ENCODE assay signal across 18 cellular contexts in genomic region chr1:205677152-205677551, GRCh38. TPM values are rescaled to one million over a fixed set of nuclear protein-coding genes. Genes with fewer than 3 reads are reported as not detected.
DNase-seq lines count a peak whose midpoint lies in the region; ATAC-seq, FAIRE-seq and TF ChIP-seq lines count a peak whose summit lies in the region.
"Had no signal": no experiment of that assay in that cellular context is flagged by ENCODE, and none has a peak within 500 bp of the region (broad histone marks: within the 10 kb centered on the region; RNA-seq: fewer than 3 reads in every experiment).

No MANE protein-coding gene starts in this region.

- H3K56ac ChIP-seq in H9 (ENCODE audit: insufficient read length, low read depth, low read length): no peak overlapping the region

- H3K36me3 ChIP-seq in SU-DHL-6 (ENCODE audit: low read length) (no peaks in the 10 kb centered on the region), small intestine (ENCODE audit: control insufficient read depth in 2 of 2, insufficient read depth in 2 of 2, low read length in 2 of 2) (no peaks in the 10 kb centered on the region), MG63 (no peaks in the 10 kb centered on the region)

- no peak overlapping the region for H2BK5ac ChIP-seq in H9 (ENCODE audit: insufficient read length, low read length)

- no peak overlapping the region for H3K27ac ChIP-seq in H9 (ENCODE audit: insufficient read length, low read depth, low read length)
- H3K27ac ChIP-seq in SU-DHL-6 (ENCODE audit: low read depth, low read length): peak overlapping the region; percentile 27; the same call in 1 of the 2 replicates
- peak overlapping the region; percentile 6 to 73 for H3K27ac ChIP-seq in small intestine (ENCODE audit: low read depth in 1 of 2, low read length in 1 of 2)
- H3K27ac ChIP-seq: RWPE1 had no signal

- peaks cover 8% of the 10 kb centered on the region for H3K23me2 ChIP-seq in H9 (ENCODE audit: insufficient read length, low read depth, low read length, poor library complexity, severe bottlenecking)

- no peak overlapping the region for H4K8ac ChIP-seq in H9 (replicated peaks; ENCODE audit: insufficient read length, low read depth, low read length)

- no peaks in the 10 kb centered on the region for H3K9me2 ChIP-seq in SU-DHL-6 (replicated peaks; ENCODE audit: insufficient read depth, low read length)

- no peak overlapping the region for H2BK12ac ChIP-seq in H9 (ENCODE audit: insufficient read length, low read depth, low read length)

- peaks cover 11% of the 10 kb centered on the region; the same call in 1 of the 2 replicates for H3K4me1 ChIP-seq in H9 (ENCODE audit: insufficient read depth, low read length)
- peaks cover 0 to 2% of the 10 kb centered on the region in 2 donors for H3K4me1 ChIP-seq in small intestine (ENCODE audit: control insufficient read depth in 2 of 2, insufficient read depth in 1 of 2, low read depth in 1 of 2, low read length in 1 of 2)

- no peak overlapping the region for H2BK20ac ChIP-seq in H9 (ENCODE audit: low read depth, low read length, poor library complexity, severe bottlenecking)

- H2BK120ac ChIP-seq in H9 (ENCODE audit: low read depth, low read length, poor library complexity, severe bottlenecking): no peak overlapping the region

- no peaks in the 10 kb centered on the region for H3K79me1 ChIP-seq in H9 (ENCODE audit: insufficient read depth, low read depth, low read length, poor library complexity, severe bottlenecking)

- H3K79me2 ChIP-seq in H9 (ENCODE audit: insufficient read depth, low read length) (no peaks in the 10 kb centered on the region; the same call in 1 of the 2 replicates), SU-DHL-6 (ENCODE audit: insufficient read depth, low read length) (peaks cover 33% of the 10 kb centered on the region)

- no CpG with 5 or more reads among the region's 5 CpGs for WGBS in H9 (ENCODE audit: extremely low coverage, insufficient read length, low lambda C conversion rate)
- WGBS in small intestine, 3 donors: 10 to 45% (median 31%) methylated on average over 5 of the region's 5 CpGs

- H3K36me3 Mint-ChIP-seq in H9 (ENCODE audit: insufficient read depth in 1 of 3, low read depth in 3 of 3) (no peaks in the 10 kb centered on the region; a peak in 3 of 7 replicates), immature natural killer cell (no peaks in the 10 kb centered on the region)
- H3K36me3 Mint-ChIP-seq: naive thymus-derived CD8-positive, alpha-beta T cell had no signal

- no peak overlapping the region for H3T11ph ChIP-seq in H9 (ENCODE audit: low read length)

- H3K9me3 ChIP-seq in H9 (ENCODE audit: control insufficient read depth, low read depth, low read length): no peaks in the 10 kb centered on the region
- H3K9me3 ChIP-seq in SU-DHL-6 (ENCODE audit: insufficient read depth, low read length): no peaks in the 10 kb centered on the region
- no peaks in the 10 kb centered on the region for H3K9me3 ChIP-seq in small intestine (ENCODE audit: control insufficient read depth, low read depth)
- no peaks in the 10 kb centered on the region for H3K9me3 ChIP-seq in MG63

- no peak overlapping the region for H3K18ac ChIP-seq in H9 (ENCODE audit: insufficient read length, low read depth, low read length)

- no peak for TF ChIP-seq CTCF in H9 (conservative IDR thresholded peaks at IDR 0.05)
- TF ChIP-seq CTCF in SU-DHL-6 (IDR thresholded peaks at IDR 0.05; ENCODE audit: insufficient read depth, low read length, poor library complexity, severe bottlenecking): no peak

- no peak overlapping the region for H3K23ac ChIP-seq in H9 (ENCODE audit: insufficient read length, low read depth, low read length)

- no peak for ATAC-seq in HG02642 (IDR thresholded peaks at IDR 0.05; ENCODE audit: poor library complexity, unreplicated experiment)
- ATAC-seq: naive thymus-derived CD8-positive, alpha-beta T cell had no signal

- H3K14ac ChIP-seq in H9 (ENCODE audit: insufficient read depth, low read length): no peak overlapping the region

- no peak for DNase-seq in H9
- DNase-seq in immature natural killer cell: peak in 1 of 3 donors; percentile 10
- DNase-seq in small intestine: peak; percentile 60
- no peak for DNase-seq in glomerular visceral epithelial cell (ENCODE audit: extremely low spot score)
- no peak for DNase-seq in GOT3 (lab: John Stamatoyannopoulos, UW)
- no peak for DNase-seq in MG63
- DNase-seq: activated B cell treated with CpG ODN at 0.5 μM for 24 hours; activated effector memory CD4-positive, alpha-beta T cell treated with anti-CD3 and anti-CD28 coated beads, Interleukin-2, amount 50 U/mL, for 16 hours; Calu3; cerebellar nuclear complex; foreskin fibroblast; GDM1; MM.1S; naive thymus-derived CD8-positive, alpha-beta T cell; NCI-H774 had no signal

- H3K4me3 Mint-ChIP-seq in H9: peak overlapping the region in 1 of 2 experiments; percentile 26; a peak in 2 of 5 replicates
- H3K4me3 Mint-ChIP-seq in immature natural killer cell: peak overlapping the region in 3 of 5 donors; percentile 7 to 51 (median 18)
- H3K4me3 Mint-ChIP-seq: activated B cell treated with CpG ODN at 0.5 μM for 24 hours; naive thymus-derived CD8-positive, alpha-beta T cell had no signal

- no peak overlapping the region for H4K5ac ChIP-seq in H9 (ENCODE audit: insufficient read length, low read depth, low read length)

- H3K4me2 ChIP-seq in H9 (ENCODE audit: insufficient read depth, insufficient read length, low read length): no peak overlapping the region
- peak overlapping the region; percentile 18 for H3K4me2 ChIP-seq in SU-DHL-6 (ENCODE audit: low read depth, low read length, poor library complexity, severe bottlenecking)

- H3K27ac Mint-ChIP-seq in H9 (peak overlapping the region in 2 of 3 experiments; percentile 60 to 82; a peak in 2 of 7 replicates), immature natural killer cell (no peak overlapping the region)
- H3K27ac Mint-ChIP-seq: activated B cell treated with CpG ODN at 0.5 μM for 24 hours; naive thymus-derived CD8-positive, alpha-beta T cell had no signal

- no peaks in the 10 kb centered on the region; a peak in 1 of 5 replicates for H3K9me3 Mint-ChIP-seq in H9
- no peaks in the 10 kb centered on the region for H3K9me3 Mint-ChIP-seq in immature natural killer cell
- H3K9me3 Mint-ChIP-seq: activated B cell treated with CpG ODN at 0.5 μM for 24 hours; naive thymus-derived CD8-positive, alpha-beta T cell had no signal

- H3K27me3 ChIP-seq in H9 (ENCODE audit: insufficient read depth, low read length) (no peaks in the 10 kb centered on the region), SU-DHL-6 (ENCODE audit: low read length) (no peaks in the 10 kb centered on the region), small intestine (ENCODE audit: control insufficient read depth in 2 of 2, insufficient read depth in 2 of 2, low read length in 2 of 2) (no peaks in the 10 kb centered on the region), MG63 (peaks cover 4% of the 10 kb centered on the region; the same call in 1 of the 2 replicates)

- no peak overlapping the region for H2AFZ ChIP-seq in H9 (ENCODE audit: low read length)
- no peak overlapping the region for H2AFZ ChIP-seq in SU-DHL-6 (ENCODE audit: low read depth, low read length, severe bottlenecking)

- H3K4me3 ChIP-seq in SU-DHL-6 (ENCODE audit: insufficient read depth, low read length, poor library complexity, severe bottlenecking): no peak overlapping the region
- H3K4me3 ChIP-seq in small intestine (ENCODE audit: low read depth in 1 of 2, low read length in 2 of 2): no peak overlapping the region
- H3K4me3 ChIP-seq in MG63: no peak overlapping the region

- H2BK15ac ChIP-seq in H9 (ENCODE audit: low read depth, low read length): no peak overlapping the region

- no peaks in the 10 kb centered on the region for H4K20me1 ChIP-seq in H9 (ENCODE audit: control insufficient read depth, insufficient read depth, insufficient read length)
- no peaks in the 10 kb centered on the region for H4K20me1 ChIP-seq in SU-DHL-6 (ENCODE audit: low read depth, low read length)

- H3K27me3 Mint-ChIP-seq in H9 (ENCODE audit: low read depth) (peaks cover 9% of the 10 kb centered on the region), immature natural killer cell (ENCODE audit: low read depth in 3 of 3) (peaks cover 6 to 12% (median 11%) of the 10 kb centered on the region in 3 donors)

- H2AK5ac ChIP-seq in H9 (ENCODE audit: insufficient read length, low read length): no peak overlapping the region

- no peak for FAIRE-seq in small intestine (lab: Jason Lieb, UNC)

- no peak overlapping the region for H4K91ac ChIP-seq in H9 (ENCODE audit: insufficient read length, low read depth, low read length)

- H3K9ac ChIP-seq in H9 (ENCODE audit: extremely low read depth, insufficient read length, low read length): no peak overlapping the region
- H3K9ac ChIP-seq in SU-DHL-6 (ENCODE audit: low read length): no peak overlapping the region

- H3K4me1 Mint-ChIP-seq in H9 (peaks cover 69 to 70% of the 10 kb centered on the region in 2 experiments), immature natural killer cell (peaks cover 27 to 28% of the 10 kb centered on the region in 2 donors)

- H3F3A ChIP-seq in SU-DHL-6 (ENCODE audit: insufficient read depth): peaks cover 15% of the 10 kb centered on the region

- no peak overlapping the region for H3K4ac ChIP-seq in H9 (ENCODE audit: low read depth, low read length)

RNA-seq across cellular contexts. Expression of gene SLC45A3, which starts 3.2 kb away (rescaled TPM):
- total RNA-seq in H9 (2021): 16.7 TPM in 2 replicates
- polyA plus RNA-seq in immature natural killer cell: not detected
- polyA plus RNA-seq in small intestine: 1 to 10 TPM; 1.1 to 8.5 (median 1.3) TPM
- 1.7 and 3.2 TPM in 2 replicates for total RNA-seq in MG63 (2014; rRNA removed; shearing (Covaris generic); ENCODE audit: low replicate concordance)
- polyA plus RNA-seq: naive thymus-derived CD8-positive, alpha-beta T cell had no signal

RNA-seq across cellular contexts. Expression of gene ELK4, which starts 45.3 kb away (rescaled TPM):
- 28.7 and 31.2 TPM in 2 replicates for total RNA-seq in H9 (2021)
- polyA plus RNA-seq in immature natural killer cell: 1 to 10 TPM; 2.8 to 5.7 (median 3.0) TPM
- polyA plus RNA-seq in small intestine: 1 to 10 TPM; 2.7 to 6.0 (median 3.0) TPM
- 16.5 and 20.9 TPM in 2 replicates for total RNA-seq in MG63 (2014; rRNA removed; shearing (Covaris generic); ENCODE audit: low replicate concordance)

Comparison
In these comparisons a context has a peak if more than half of its experiments do, and no peak if none do; other contexts are left out.
1. H3K27ac Mint-ChIP-seq: peak in H9 (2 of 3); none in immature natural killer cell (0 of 6).